8 cellular contexts compared by ENCODE assay signal in the genomic region with DNA sequence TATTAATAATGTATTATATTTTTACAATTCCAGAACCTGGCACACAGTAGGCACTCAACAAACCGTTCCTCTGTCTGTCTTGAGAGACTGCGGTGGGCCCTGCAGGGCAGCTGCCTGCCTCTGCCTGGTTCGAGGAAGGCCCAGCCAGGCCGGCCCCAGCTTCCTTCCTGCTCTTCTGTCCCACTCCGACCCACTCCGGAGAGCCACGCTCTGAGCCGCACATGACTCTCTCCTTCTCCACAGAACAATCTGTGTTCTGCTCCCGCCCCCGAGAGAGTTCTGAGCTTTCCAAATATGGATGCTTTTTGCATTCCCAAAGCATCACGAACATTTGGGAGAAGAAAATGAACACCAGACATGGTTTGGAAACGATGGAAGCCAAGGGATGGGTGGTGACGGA. TPM values are rescaled to one million over a fixed set of nuclear protein-coding genes. Genes with fewer than 3 reads are reported as not detected.
A peak's percentile ranks its signal among the peaks of the same experiment; 100 is the strongest.
DNase-seq lines count a peak whose midpoint lies in the region; ATAC-seq and TF ChIP-seq lines count a peak whose summit lies in the region.

No MANE protein-coding gene starts in this region.

- H2BK120ac ChIP-seq in mesenchymal stem cell (ENCODE audit: low read depth, low read length) = no peak overlapping the region

- H3K79me1 ChIP-seq in mesenchymal stem cell (replicated peaks; ENCODE audit: low read length, poor library complexity, severe bottlenecking) = peaks cover 7% of the 10 kb centered on the region

- peak overlapping the region in 1 of 2 experiments; percentile 49 for H3K4ac ChIP-seq in mesenchymal stem cell (ENCODE audit: low read depth in 1 of 2, low read length in 2 of 2)

- peak overlapping the region; percentile 95 for H2AFZ ChIP-seq in OCI-LY3 (ENCODE audit: low read depth, low read length)
- H2AFZ ChIP-seq in mesenchymal stem cell (ENCODE audit: low read depth, low read length) = peak overlapping the region; percentile 6

- peak overlapping the region; percentile 63 for H3K27ac ChIP-seq in OCI-LY3 (ENCODE audit: low read length)
- peak overlapping the region; percentile 93 to 94 for H3K27ac ChIP-seq in coronary artery
- no peak overlapping the region for H3K27ac ChIP-seq in mesenchymal stem cell (ENCODE audit: low read length, poor library complexity, severe bottlenecking)
- peak overlapping the region; percentile 88 to 94 for H3K27ac ChIP-seq in tibial artery

- H3K79me2 ChIP-seq in OCI-LY3 (ENCODE audit: low read length) = no peaks in the 10 kb centered on the region

- no peaks in the 10 kb centered on the region for H4K20me1 ChIP-seq in OCI-LY3 (ENCODE audit: insufficient read depth, low read length)

- peak overlapping the region; percentile 95 for H3K9ac ChIP-seq in OCI-LY3 (ENCODE audit: low read length)
- H3K9ac ChIP-seq in mesenchymal stem cell (ENCODE audit: low read length) = peak overlapping the region; percentile 98

- H2AK5ac ChIP-seq in mesenchymal stem cell (ENCODE audit: low read length, severe bottlenecking) = no peak overlapping the region

- H3K36me3 ChIP-seq in GM06990 (ENCODE audit: control insufficient read depth, insufficient read depth, low read length) (no peaks in the 10 kb centered on the region), OCI-LY3 (replicated peaks; ENCODE audit: low read depth, low read length) (no peaks in the 10 kb centered on the region), mesenchymal stem cell (ENCODE audit: control insufficient read depth in 1 of 2, insufficient read depth in 2 of 2, low read depth in 1 of 2, low read length in 2 of 2) (no peaks in the 10 kb centered on the region), tibial artery (peaks cover 0 to 8% (median 0%) of the 10 kb centered on the region in 3 donors)

- H3K4me2 ChIP-seq in OCI-LY3 (ENCODE audit: low read length) (peak overlapping the region; percentile 97), mesenchymal stem cell (ENCODE audit: low read length, poor library complexity, severe bottlenecking) (peak overlapping the region; percentile 86)

- no peak overlapping the region for H2BK5ac ChIP-seq in mesenchymal stem cell (ENCODE audit: low read depth, low read length, poor library complexity, severe bottlenecking)

- H3K27me3 ChIP-seq in GM06990 (replicated peaks; ENCODE audit: control insufficient read depth, insufficient read depth, low read length) = no peaks in the 10 kb centered on the region; the same call in none of the 2 replicates
- no peaks in the 10 kb centered on the region for H3K27me3 ChIP-seq in OCI-LY3 (ENCODE audit: low read depth, low read length)
- no peaks in the 10 kb centered on the region for H3K27me3 ChIP-seq in mesenchymal stem cell (ENCODE audit: control insufficient read depth in 1 of 2, insufficient read depth in 1 of 2, low read length in 2 of 2)
- H3K27me3 ChIP-seq in tibial artery = no peaks in the 10 kb centered on the region

- H3K14ac ChIP-seq in mesenchymal stem cell (ENCODE audit: low read length in 2 of 2) = peak overlapping the region in 1 of 2 experiments; percentile 7

- DNase-seq in GM06990 (ENCODE audit: extremely low read depth, insufficient read length) = no peak
- no peak for DNase-seq in coronary artery (ENCODE audit: low spot score)
- peak; percentile 8 for DNase-seq in mesenchymal stem cell
- DNase-seq in tibial artery = peak; percentile 76 to 91
- no peak for DNase-seq in SK-N-DZ (ENCODE audit: low spot score)

- intact Hi-C loops in tibial artery (cut with DNase I; ENCODE audit: low total_unique reads) = loop anchor here (5.0 kb wide), 2 partner anchors 362 to 457 kb away; partner anchors contain the start of gene CALM1

- peak overlapping the region; percentile 68 for H3K4me3 ChIP-seq in GM06990 (replicated peaks; ENCODE audit: low read depth, low read length)
- H3K4me3 ChIP-seq in OCI-LY3 (ENCODE audit: low read length) = peak overlapping the region; percentile 93
- H3K4me3 ChIP-seq in coronary artery = peak overlapping the region; percentile 75
- peak overlapping the region in 1 of 2 experiments; percentile 87 for H3K4me3 ChIP-seq in mesenchymal stem cell (ENCODE audit: insufficient read depth in 1 of 2, low read depth in 1 of 2, low read length in 2 of 2)
- peak overlapping the region; percentile 48 to 59 for H3K4me3 ChIP-seq in tibial artery

- ATAC-seq in HG02610 (IDR thresholded peaks at IDR 0.05; ENCODE audit: unreplicated experiment) = no peak
- no peak for ATAC-seq in GM19395 (IDR thresholded peaks at IDR 0.05; ENCODE audit: unreplicated experiment)

- H3K9me3 ChIP-seq in OCI-LY3 (ENCODE audit: insufficient read depth, low read length) (0 out of 2 replicates have a peak, but pooled peaks cover 9% of the 10 kb centered on the region), mesenchymal stem cell (ENCODE audit: control insufficient read depth, low read length) (peaks cover 16% of the 10 kb centered on the region), tibial artery (peaks cover 0 to 14% (median 5%) of the 10 kb centered on the region in 3 donors)

- WGBS in mesenchymal stem cell = 63% methylated on average over 13 of the region's 13 CpGs

- H4K91ac ChIP-seq in mesenchymal stem cell (ENCODE audit: low read length) = no peak overlapping the region

- H2BK12ac ChIP-seq in mesenchymal stem cell (ENCODE audit: low read length in 2 of 2) = no peak overlapping the region

- H3K4me1 ChIP-seq in OCI-LY3 (ENCODE audit: low read length) (peaks cover 19% of the 10 kb centered on the region), mesenchymal stem cell (ENCODE audit: control insufficient read depth, insufficient read depth, low read depth, low read length) (peaks cover 4% of the 10 kb centered on the region), tibial artery (peaks cover 0 to 35% (median 18%) of the 10 kb centered on the region in 4 donors)

- TF ChIP-seq CTCF in GM06990 (IDR thresholded peaks at IDR 0.05; ENCODE audit: insufficient read depth, low read length, poor library complexity, severe bottlenecking) = no peak
- TF ChIP-seq CTCF in OCI-LY3 (IDR thresholded peaks at IDR 0.05; ENCODE audit: low read depth, low read length) = no peak
- TF ChIP-seq CTCF in coronary artery (IDR thresholded peaks at IDR 0.05) = no peak
- no peak for TF ChIP-seq CTCF in tibial artery (IDR thresholded peaks at IDR 0.05)

- no peak overlapping the region for H2BK15ac ChIP-seq in mesenchymal stem cell (ENCODE audit: low read depth, poor library complexity, severe bottlenecking)

- H3K18ac ChIP-seq in mesenchymal stem cell (ENCODE audit: low read depth in 1 of 2, low read length in 2 of 2) = peak overlapping the region in 1 of 2 experiments; percentile 37

- H4K8ac ChIP-seq in mesenchymal stem cell (ENCODE audit: low read length) = peak overlapping the region; percentile 0

- no peak overlapping the region for H3K23ac ChIP-seq in mesenchymal stem cell (ENCODE audit: low read length in 2 of 2)

RNA-seq across cellular contexts. Expression of gene TTC7B, which starts 57.3 kb away (rescaled TPM):
- polyA plus RNA-seq in mesenchymal stem cell (2013, experiment 1 of 2) = 28.7 TPM
- polyA plus RNA-seq in mesenchymal stem cell (2013, experiment 2 of 2) = 28.3 TPM
- polyA plus RNA-seq in SK-N-DZ (2014; cell fraction: cytosol; rRNA removed) = 10.7 and 12.4 TPM in 2 replicates
- 11.1 and 20.1 TPM in 2 replicates for polyA plus RNA-seq in SK-N-DZ (2014; cell fraction: nucleus; rRNA removed)

Comparison
In these comparisons a context has a peak if more than half of its experiments do, and no peak if none do; other contexts are left out.
1. DNase-seq: peak in mesenchymal stem cell (single experiment) and tibial artery (2 of 2); none in GM06990 (single experiment), coronary artery (single experiment) and SK-N-DZ (single experiment).